Comparison of ENCODE assay signal across 10 cellular contexts in the genomic region with DNA sequence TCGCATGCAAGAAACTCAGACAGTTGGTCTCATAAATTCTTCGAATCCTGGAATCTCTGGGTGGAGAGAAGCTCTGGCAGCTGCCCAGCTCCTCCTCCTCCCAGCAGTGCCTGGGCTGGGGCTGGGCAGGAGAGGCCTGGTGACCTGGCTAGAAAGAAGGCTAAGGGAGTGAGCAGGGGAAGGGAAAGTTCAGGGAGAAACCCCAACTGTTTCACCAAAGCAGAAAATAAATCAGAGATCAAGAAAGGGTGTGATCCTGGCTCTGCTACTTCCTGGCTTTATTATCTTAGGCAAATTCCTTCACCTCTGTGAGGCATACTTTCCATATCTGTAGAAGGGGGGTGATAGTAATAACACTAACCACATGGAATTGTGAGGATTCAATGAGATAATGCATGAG. TPM values are rescaled to one million over a fixed set of nuclear protein-coding genes. Genes with fewer than 3 reads are reported as not detected.
DNase-seq lines count a peak whose midpoint lies in the region; ATAC-seq, FAIRE-seq and TF ChIP-seq lines count a peak whose summit lies in the region.
"Had no signal": no experiment of that assay in that cellular context is flagged by ENCODE, and none has a peak within 500 bp of the region (broad histone marks: within the 10 kb centered on the region; RNA-seq: fewer than 3 reads in every experiment).

No MANE protein-coding gene starts in this region.

- peaks cover 58 to 69% of the 10 kb centered on the region in 2 donors for H3K27me3 Mint-ChIP-seq in effector memory CD8-positive, alpha-beta T cell

- no peaks in the 10 kb centered on the region for H3K36me3 Mint-ChIP-seq in effector memory CD8-positive, alpha-beta T cell (ENCODE audit: insufficient read depth)

- DNase-seq in HT1080 (ENCODE audit: low read depth) (peak; percentile 60), bronchial epithelial cell (ENCODE audit: low read depth) (peak; percentile 52), lower lobe of right lung (no peak), tibial nerve (ENCODE audit: low spot score in 2 of 2) (peak; percentile 47 to 58), C1 segment of cervical spinal cord (lab: John Stamatoyannopoulos, UW) (no peak)
- DNase-seq in effector memory CD8-positive, alpha-beta T cell, result no peak
- DNase-seq: stimulated activated CD8-positive, alpha-beta memory T cell treated with anti-CD3 and anti-CD28 coated beads, Interleukin-4, amount 100 ng/mL, for 48 hours had no signal

- TF ChIP-seq CTCF in bronchial epithelial cell (IDR thresholded peaks at IDR 0.05; ENCODE audit: insufficient read depth, low read length, severe bottlenecking), result no peak
- no peak for TF ChIP-seq CTCF in lower lobe of right lung (IDR thresholded peaks at IDR 0.05)
- TF ChIP-seq CTCF in tibial nerve (IDR thresholded peaks at IDR 0.05), result no peak

- ATAC-seq in lower lobe of right lung (no peak), GM18907 (IDR thresholded peaks at IDR 0.05; ENCODE audit: unreplicated experiment) (no peak), GM21515 (IDR thresholded peaks at IDR 0.05; ENCODE audit: unreplicated experiment) (no peak)
- no peak for ATAC-seq in effector memory CD8-positive, alpha-beta T cell (replicated peaks)
- ATAC-seq: body of pancreas had no signal

- H3K4me3 Mint-ChIP-seq in effector memory CD8-positive, alpha-beta T cell, result no peak overlapping the region

- no peaks in the 10 kb centered on the region for H3K9me3 Mint-ChIP-seq in effector memory CD8-positive, alpha-beta T cell

- peak overlapping the region; percentile 31 for H3K27ac ChIP-seq in lower lobe of right lung
- peak overlapping the region in 3 of 4 donors; percentile 23 to 97 (median 94) for H3K27ac ChIP-seq in tibial nerve
- H3K27ac ChIP-seq: body of pancreas had no signal

- H3K36me3 ChIP-seq in bronchial epithelial cell (ENCODE audit: control insufficient read depth, insufficient read depth, low read length), result no peaks in the 10 kb centered on the region
- H3K36me3 ChIP-seq in lower lobe of right lung, result no peaks in the 10 kb centered on the region
- H3K36me3 ChIP-seq in tibial nerve, result no peaks in the 10 kb centered on the region

- no peak overlapping the region for H3K27ac Mint-ChIP-seq in effector memory CD8-positive, alpha-beta T cell

- H3K4me3 ChIP-seq in bronchial epithelial cell (ENCODE audit: low read depth, low read length) (no peak overlapping the region), lower lobe of right lung (no peak overlapping the region), tibial nerve (no peak overlapping the region)
- H3K4me3 ChIP-seq: body of pancreas had no signal

- peak in 1 of 2 donors; percentile 55 for TF ChIP-seq EP300 in tibial nerve (IDR thresholded peaks at IDR 0.05)

- H3K9me3 ChIP-seq in lower lobe of right lung, result no peaks in the 10 kb centered on the region
- H3K9me3 ChIP-seq in tibial nerve, result no peaks in the 10 kb centered on the region
- H3K9me3 ChIP-seq: body of pancreas had no signal

- H3K4me1 ChIP-seq in lower lobe of right lung (peaks cover 36% of the 10 kb centered on the region), tibial nerve (peaks cover 0 to 53% (median 32%) of the 10 kb centered on the region in 4 donors)

- FAIRE-seq in bronchial epithelial cell (lab: Jason Lieb, UNC), result no peak

- TF ChIP-seq POLR2A in tibial nerve (IDR thresholded peaks at IDR 0.05), result no peak

- peaks cover 20 to 22% of the 10 kb centered on the region in 2 donors for H3K4me1 Mint-ChIP-seq in effector memory CD8-positive, alpha-beta T cell (ENCODE audit: low read depth in 2 of 2)

- H3K27me3 ChIP-seq in bronchial epithelial cell (ENCODE audit: control insufficient read depth, insufficient read depth, low read length), result peaks cover 2% of the 10 kb centered on the region
- peaks cover 36% of the 10 kb centered on the region for H3K27me3 ChIP-seq in lower lobe of right lung (ENCODE audit: low read depth)
- H3K27me3 ChIP-seq in tibial nerve, result no peaks in the 10 kb centered on the region
- H3K27me3 ChIP-seq: body of pancreas had no signal

- WGBS in tibial nerve, 2 donors, result 7 to 8% methylated on average over 2 of the region's 2 CpGs

- intact Hi-C loops in lower lobe of right lung (cut with DNase I), result no loop called here

RNA-seq across cellular contexts. Expression of a gene that starts 8.8 kb away (rescaled TPM):
- total RNA-seq in HT1080 (2014; rRNA removed; shearing (Covaris generic)), result 5.3 and 7.3 TPM in 2 replicates
- 2.2 and 2.5 TPM in 2 replicates for polyA plus RNA-seq in HT1080 (2015; cell fraction: cytosol; rRNA removed)
- 26.5 and 27.6 TPM in 2 replicates for polyA plus RNA-seq in HT1080 (2015; cell fraction: nucleus; rRNA removed)
- total RNA-seq in bronchial epithelial cell, result 87.7 and 121 TPM in 2 replicates
- 11.8 TPM for total RNA-seq in lower lobe of right lung
- 100 to 1,000 TPM; 147 to 311 (median 212) TPM for total RNA-seq in tibial nerve

RNA-seq across cellular contexts. Expression of a gene that starts 51.5 kb away (rescaled TPM):
- total RNA-seq in HT1080 (2014; rRNA removed; shearing (Covaris generic)), result 10.8 and 14.1 TPM in 2 replicates
- polyA plus RNA-seq in HT1080 (2015; cell fraction: cytosol; rRNA removed), result 7.1 and 8.4 TPM in 2 replicates
- polyA plus RNA-seq in HT1080 (2015; cell fraction: nucleus; rRNA removed), result 13.1 and 16.5 TPM in 2 replicates
- total RNA-seq in bronchial epithelial cell (0.53 and 0.64 TPM in 2 replicates), lower lobe of right lung (1.1 TPM), tibial nerve (10 to 100 TPM in 1 of 4 donors, 1 to 10 TPM in 3; 1.6 to 10.5 (median 4.1) TPM)

Comparison
In these comparisons a context has a peak if more than half of its experiments do, and no peak if none do; other contexts are left out.
1. DNase-seq: peak in HT1080 (single experiment), bronchial epithelial cell (single experiment) and tibial nerve (2 of 2); none in lower lobe of right lung (single experiment), C1 segment of cervical spinal cord (0 of 14) and effector memory CD8-positive, alpha-beta T cell (0 of 3).